Comparison of ENCODE assay signal across 9 cellular contexts in the genomic region with DNA sequence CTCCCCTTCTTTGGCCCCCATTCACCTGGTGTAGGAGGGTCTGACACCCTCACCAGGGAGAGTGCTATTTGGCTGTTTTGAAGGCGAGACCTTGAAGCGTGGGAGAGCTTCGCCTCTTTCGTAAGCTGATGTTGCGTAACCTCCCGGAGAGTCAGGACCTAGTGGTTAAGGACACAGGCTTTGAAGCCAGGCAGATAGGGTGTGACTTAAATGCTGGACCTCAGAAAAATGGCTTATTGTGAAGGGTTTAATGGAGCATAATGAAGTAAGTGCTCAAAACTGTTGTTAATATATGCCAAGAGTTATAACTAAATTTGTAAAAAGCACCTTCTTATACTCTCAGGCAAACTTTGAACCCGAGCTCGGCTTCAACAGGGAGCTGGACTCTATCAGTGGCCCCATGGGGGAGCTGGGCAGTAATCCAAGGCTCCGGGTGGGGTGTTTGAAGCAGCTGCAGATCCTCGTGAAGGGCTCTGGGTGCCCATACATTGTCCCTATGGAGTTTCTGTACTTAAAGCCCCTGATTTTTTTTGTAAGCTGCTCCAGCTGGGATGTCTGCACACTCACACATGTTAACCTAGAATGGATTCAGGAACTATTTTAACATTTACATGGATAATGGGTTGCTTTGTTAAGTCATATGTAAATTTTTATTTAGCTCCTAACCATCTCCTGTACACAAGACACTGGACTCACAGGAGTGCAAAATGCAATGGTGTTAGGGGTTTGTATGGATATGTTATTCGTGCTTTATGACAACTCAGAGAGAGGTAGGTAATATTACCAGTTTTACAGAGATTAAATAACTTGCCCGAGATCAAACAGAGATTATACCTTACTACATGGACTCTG. TPM values are rescaled to one million over a fixed set of nuclear protein-coding genes. Genes with fewer than 3 reads are reported as not detected.
DNase-seq lines count a peak whose midpoint lies in the region; ATAC-seq, FAIRE-seq and TF ChIP-seq lines count a peak whose summit lies in the region.
"Had no signal": no experiment of that assay in that cellular context is flagged by ENCODE, and none has a peak within 500 bp of the region (broad histone marks: within the 10 kb centered on the region; RNA-seq: fewer than 3 reads in every experiment).

No MANE protein-coding gene starts in this region.

- intact Hi-C loops in activated CD4-positive, alpha-beta memory T cell treated with anti-CD3 and anti-CD28 coated beads for 36 hours (cut with micrococcal nuclease) = loop anchor here (5.0 kb wide), 1 partner anchor 88 kb away; no protein-coding TSS in a partner anchor

- CTCF ChIA-PET in activated CD4-positive, alpha-beta memory T cell treated with anti-CD3 and anti-CD28 coated beads for 36 hours (lab: Charles Lee) = no interaction called here

- H3K36me3 Mint-ChIP-seq in activated CD4-positive, alpha-beta memory T cell treated with anti-CD3 and anti-CD28 coated beads for 36 hours = no peaks in the 10 kb centered on the region
- H3K36me3 Mint-ChIP-seq: memory B cell had no signal

- peak overlapping the region; percentile 7 to 40 (median 25) for H3K4me3 ChIP-seq in keratinocyte (ENCODE audit: control insufficient read depth in 2 of 3, extremely low read depth in 1 of 3, insufficient read depth in 2 of 3, low read depth in 1 of 3, low read length in 3 of 3)

- H3K9me3 Mint-ChIP-seq in activated CD4-positive, alpha-beta memory T cell treated with anti-CD3 and anti-CD28 coated beads for 36 hours = no peaks in the 10 kb centered on the region
- H3K9me3 Mint-ChIP-seq: memory B cell had no signal

- H3K27ac ChIP-seq in keratinocyte (ENCODE audit: control insufficient read depth, insufficient read depth, low read length) (peak overlapping the region; percentile 94), substantia nigra (ENCODE audit: low read depth, low read length, poor library complexity, severe bottlenecking) (peak overlapping the region; percentile 35)

- H3K27me3 Mint-ChIP-seq in activated CD4-positive, alpha-beta memory T cell treated with anti-CD3 and anti-CD28 coated beads for 36 hours = peaks cover 4% of the 10 kb centered on the region

- TF ChIP-seq CTCF in keratinocyte (optimal IDR thresholded peaks at IDR 0.05 in 1 of 3, IDR thresholded peaks at IDR 0.05 in 1 of 3, conservative IDR thresholded peaks at IDR 0.05 in 1 of 3; ENCODE audit: extremely low read depth in 1 of 3, insufficient read depth in 2 of 3, low read length in 3 of 3) = no peak

- H3K79me2 ChIP-seq in keratinocyte (ENCODE audit: control insufficient read depth, insufficient read depth, low read length) = peaks cover 88% of the 10 kb centered on the region

- peak overlapping the region; percentile 69 for H3K9ac ChIP-seq in keratinocyte (ENCODE audit: control insufficient read depth, extremely low read depth, insufficient read depth, low read length)

- H3K4me2 ChIP-seq in keratinocyte (ENCODE audit: control insufficient read depth, extremely low read depth, insufficient read depth, low read depth, low read length) = peak overlapping the region; percentile 93

- DNase-seq in ELF-1 (ENCODE audit: low read depth, low spot score) (peak; percentile 64), NCI-H1105 (lab: John Stamatoyannopoulos, UW) (peak; percentile 5), astrocyte of the hippocampus (ENCODE audit: low read depth, low spot score) (peak; percentile 80), keratinocyte (ENCODE audit: low read depth, low spot score) (no peak), substantia nigra (lab: John Stamatoyannopoulos, UW) (peak in 18 of 49 donors; percentile 5 to 55 (median 24)), ecto neural progenitor cell (ENCODE audit: low spot score) (no peak)
- no peak for DNase-seq in activated CD4-positive, alpha-beta memory T cell treated with anti-CD3 and anti-CD28 coated beads for 36 hours

- H3K27me3 ChIP-seq in keratinocyte (ENCODE audit: control insufficient read depth, extremely low read depth, insufficient read depth, low read length) = no peaks in the 10 kb centered on the region

- peaks cover 7% of the 10 kb centered on the region for H3K4me1 Mint-ChIP-seq in activated CD4-positive, alpha-beta memory T cell treated with anti-CD3 and anti-CD28 coated beads for 36 hours (ENCODE audit: low read depth)
- H3K4me1 Mint-ChIP-seq: memory B cell had no signal

- peaks cover 81% of the 10 kb centered on the region for H3K4me1 ChIP-seq in keratinocyte (ENCODE audit: control insufficient read depth, extremely low read depth, insufficient read depth, low read length)

- dilution Hi-C loops in keratinocyte (cut with MboI; ENCODE audit: extremely low pct_ligation_motif_present, low sequenced_read_pairs) = no loop called here

- H3K27ac Mint-ChIP-seq in activated CD4-positive, alpha-beta memory T cell treated with anti-CD3 and anti-CD28 coated beads for 36 hours = no peak overlapping the region
- H3K27ac Mint-ChIP-seq: memory B cell had no signal

- H3K4me3 Mint-ChIP-seq in activated CD4-positive, alpha-beta memory T cell treated with anti-CD3 and anti-CD28 coated beads for 36 hours = no peak overlapping the region
- H3K4me3 Mint-ChIP-seq: memory B cell had no signal

- POLR2A ChIA-PET in activated CD4-positive, alpha-beta memory T cell treated with anti-CD3 and anti-CD28 coated beads for 36 hours (lab: Charles Lee) = no interaction called here

- H3K36me3 ChIP-seq in keratinocyte (ENCODE audit: control insufficient read depth in 2 of 2, extremely low read depth in 1 of 2, insufficient read depth in 2 of 2, low read length in 2 of 2) = peaks cover 0 to 5% of the 10 kb centered on the region in 2 experiments

- no peak for ATAC-seq in GM21529 (IDR thresholded peaks at IDR 0.05; ENCODE audit: unreplicated experiment)

- H2AFZ ChIP-seq in keratinocyte (ENCODE audit: control insufficient read depth, low read length) = no peak overlapping the region

- peak; percentile 70 for FAIRE-seq in keratinocyte (lab: Jason Lieb, UNC)

- no peaks in the 10 kb centered on the region for H4K20me1 ChIP-seq in keratinocyte (ENCODE audit: control insufficient read depth, extremely low read depth, insufficient read depth, low read length)

- no peaks in the 10 kb centered on the region for H3K9me3 ChIP-seq in keratinocyte (ENCODE audit: control insufficient read depth, low read depth, low read length)

- peaks cover 2% of the 10 kb centered on the region for H3K9me1 ChIP-seq in keratinocyte (ENCODE audit: control insufficient read depth, extremely low read depth, insufficient read depth, low read length)

RNA-seq across cellular contexts. Expression of gene PPFIBP1, which starts 26.0 kb away (rescaled TPM):
- 53.6 to 83.5 TPM (median 62.0 TPM) in 3 replicates for polyA plus RNA-seq in keratinocyte
- polyA plus RNA-seq in keratinocyte (2011; ENCODE audit: low read depth) = 74.9 TPM
- polyA plus RNA-seq in keratinocyte (2011; cell fraction: cytosol; rRNA removed) = 32.0 and 75.4 TPM in 2 replicates
- 101 and 133 TPM in 2 replicates for polyA plus RNA-seq in keratinocyte (2011; cell fraction: nucleus; rRNA removed)
- 25.4 and 60.2 TPM in 2 replicates for polyA plus RNA-seq in keratinocyte (2012; ENCODE audit: low replicate concordance)
- polyA minus RNA-seq in keratinocyte = 48.5 to 186 TPM (median 78.5 TPM) in 3 replicates
- 37.2 TPM for polyA minus RNA-seq in keratinocyte (2011; cell fraction: cytosol; rRNA and poly(A)+ RNA removed)
- polyA minus RNA-seq in keratinocyte (2011; cell fraction: nucleus; rRNA and poly(A)+ RNA removed) = 116 and 242 TPM in 2 replicates
- total RNA-seq in activated CD4-positive, alpha-beta memory T cell treated with anti-CD3 and anti-CD28 coated beads for 36 hours = 10 to 100 TPM; 14.1 to 14.9 TPM

Comparison
In these comparisons a context has a peak if more than half of its experiments do, and no peak if none do; other contexts are left out.
1. DNase-seq: peak in ELF-1 (single experiment), NCI-H1105 (single experiment) and astrocyte of the hippocampus (single experiment); none in keratinocyte (single experiment), activated CD4-positive, alpha-beta memory T cell treated with anti-CD3 and anti-CD28 coated beads for 36 hours (single experiment) and ecto neural progenitor cell (single experiment).